In the genomic region with DNA sequence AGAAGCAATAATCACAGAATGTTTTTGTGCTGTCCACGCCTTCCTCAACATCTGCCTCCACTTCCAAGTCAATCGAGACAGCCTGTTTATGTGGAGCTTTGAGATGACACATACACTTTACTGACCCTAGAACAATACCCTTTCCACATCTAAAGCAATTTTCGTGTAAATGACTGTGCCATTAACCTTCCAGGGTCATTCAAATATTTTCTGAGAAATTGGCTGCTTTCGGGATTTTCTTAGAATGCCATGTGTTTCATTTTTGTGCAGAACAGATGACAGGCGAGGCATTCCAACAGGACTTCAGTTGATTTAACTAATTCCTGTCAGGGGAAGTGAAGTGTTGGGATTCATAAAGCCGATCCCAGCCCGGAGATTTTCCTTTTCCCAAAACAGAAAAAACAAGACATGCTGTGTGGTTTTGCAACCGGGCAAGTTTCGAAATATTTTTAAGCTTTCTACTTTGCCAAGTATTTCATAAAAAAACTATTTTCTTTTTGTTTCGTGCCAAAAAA, we compare ENCODE assay signal across 8 cellular contexts.
A peak's percentile ranks its signal among the peaks of the same experiment; 100 is the strongest.
DNase-seq lines count a peak whose midpoint lies in the region; ATAC-seq and TF ChIP-seq lines count a peak whose summit lies in the region.
"Had no signal": no experiment of that assay in that cellular context is flagged by ENCODE, and none has a peak within 500 bp of the region (broad histone marks: within the 10 kb centered on the region; RNA-seq: fewer than 3 reads in every experiment).

No MANE protein-coding gene starts in this region.

- H3K4me3 ChIP-seq in esophagus (ENCODE audit: low read depth in 1 of 2, low read length in 2 of 2) (no peak overlapping the region), mucosa of rectum (ENCODE audit: low read length in 2 of 2) (peak overlapping the region in 1 of 2 donors; percentile 20), uterus (peak overlapping the region in 1 of 2 donors; percentile 22)

- H3K4me1 ChIP-seq in esophagus (ENCODE audit: control insufficient read depth in 2 of 2, insufficient read depth in 2 of 2, low read length in 1 of 2) (peaks cover 5 to 6% of the 10 kb centered on the region in 2 donors), mucosa of rectum (ENCODE audit: control insufficient read depth in 2 of 2, insufficient read depth in 2 of 2, low read length in 2 of 2) (peaks cover 4 to 6% of the 10 kb centered on the region in 2 donors), uterus (no peaks in the 10 kb centered on the region)

- TF ChIP-seq CTCF in uterus (IDR thresholded peaks at IDR 0.05): no peak

- H3K27me3 ChIP-seq in esophagus (ENCODE audit: control insufficient read depth in 1 of 2, insufficient read depth in 2 of 2, low read length in 2 of 2): no peaks in the 10 kb centered on the region
- no peaks in the 10 kb centered on the region for H3K27me3 ChIP-seq in mucosa of rectum (ENCODE audit: control insufficient read depth in 2 of 2, insufficient read depth in 2 of 2, low read length in 2 of 2)
- H3K27me3 ChIP-seq in uterus: no peaks in the 10 kb centered on the region

- intact Hi-C loops in uterus (cut with DNase I; ENCODE audit: low total_unique reads): no loop called here

- peak overlapping the region in 1 of 2 donors; percentile 26 for H3K9ac ChIP-seq in mucosa of rectum (ENCODE audit: low read depth in 1 of 2, low read length in 2 of 2)

- ATAC-seq in GM21515 (IDR thresholded peaks at IDR 0.05; ENCODE audit: unreplicated experiment): no peak
- ATAC-seq: natural killer cell had no signal

- H3K27ac ChIP-seq in adipose tissue (ENCODE audit: low read depth, low read length) (peak overlapping the region; percentile 71), esophagus (ENCODE audit: low read depth in 2 of 2, low read length in 1 of 2) (peak overlapping the region; percentile 77 to 87), mucosa of rectum (ENCODE audit: low read depth in 2 of 2, low read length in 2 of 2) (peak overlapping the region; percentile 48 to 66), uterus (peak overlapping the region; percentile 62 to 67)

- no peaks in the 10 kb centered on the region for H3K9me3 ChIP-seq in esophagus (ENCODE audit: control insufficient read depth in 2 of 2, insufficient read depth in 1 of 2, low read depth in 1 of 2, low read length in 1 of 2)
- no peaks in the 10 kb centered on the region for H3K9me3 ChIP-seq in mucosa of rectum (ENCODE audit: control insufficient read depth in 2 of 2, low read length in 2 of 2)
- H3K9me3 ChIP-seq in uterus: no peaks in the 10 kb centered on the region

- 27 to 53% (median 38%) methylated on average over 10 of the region's 10 CpGs for WGBS in adipose tissue, 3 donors
- WGBS in esophagus, 2 donors: 20 to 39% methylated on average over 10 of the region's 10 CpGs

- no peak for TF ChIP-seq POLR2A in uterus (IDR thresholded peaks at IDR 0.05)

- DNase-seq in uterus (peak in 1 of 2 donors; percentile 48), 8988T (no peak)
- DNase-seq in stimulated activated CD4-positive, alpha-beta T cell treated with anti-CD3 and anti-CD28 coated beads, Interleukin-4, amount 100 ng/mL, for 1 hour: no peak
- DNase-seq: natural killer cell had no signal

- no peaks in the 10 kb centered on the region for H3K36me3 ChIP-seq in esophagus (ENCODE audit: control insufficient read depth in 2 of 2, insufficient read depth in 2 of 2, low read length in 1 of 2)
- no peaks in the 10 kb centered on the region for H3K36me3 ChIP-seq in mucosa of rectum (ENCODE audit: control insufficient read depth in 2 of 2, insufficient read depth in 2 of 2, low read length in 2 of 2)
- no peaks in the 10 kb centered on the region for H3K36me3 ChIP-seq in uterus
